Comparison of ENCODE assay signal across 23 cellular contexts in genomic region chr10:52434734-52435133, GRCh38.
"Had no signal": no experiment of that assay in that cellular context is flagged by ENCODE, and none has a peak within 500 bp of the region (broad histone marks: within the 10 kb centered on the region; RNA-seq: fewer than 3 reads in every experiment).

No MANE protein-coding gene starts in this region.

- H3K4me2 ChIP-seq: hepatocyte had no signal

- H3K36me3 ChIP-seq: left ventricle myocardium inferior, ovary, prostate gland, sigmoid colon, spleen, suprapubic skin, thoracic aorta, tibial artery, upper lobe of right lung had no signal

- ATAC-seq: mucosa of descending colon; naive thymus-derived CD4-positive, alpha-beta T cell; natural killer cell treated with Interleukin-12 subunit alpha and Interleukin-12 subunit beta and Interleukin-15 and Interleukin-18, amount 100 ng/mL, for 72 hours; right cardiac atrium; stimulated activated effector memory CD8-positive, alpha-beta T cell treated with anti-CD3 and anti-CD28 coated beads, Interleukin-12 subunit alpha, Interleukin-12 subunit beta, amount 100 ng/mL, for 72 hours; upper lobe of right lung had no signal

- H3K4me3 ChIP-seq: hepatocyte, left ventricle myocardium inferior, lung, mucosa of descending colon, ovary, prostate gland, sigmoid colon, spleen, suprapubic skin, thoracic aorta, tibial artery, upper lobe of right lung had no signal

- H3K4me1 ChIP-seq: left ventricle myocardium inferior, prostate gland, sigmoid colon, suprapubic skin, tibial artery, upper lobe of right lung had no signal

- DNase-seq: islet precursor cell; left ventricle myocardium inferior; midbrain; mucosa of descending colon; naive thymus-derived CD4-positive, alpha-beta T cell; ovary; retina; right cardiac atrium; sigmoid colon; small intestine; spleen; stimulated activated CD4-positive, alpha-beta T cell treated with anti-CD3 and anti-CD28 coated beads, Interleukin-4, amount 100 ng/mL, for 24 hours; stimulated activated naive CD4-positive, alpha-beta T cell; tibial artery; trophoblast cell; upper lobe of right lung had no signal

- H3K27me3 ChIP-seq: hepatocyte, ovary, sigmoid colon, spleen, suprapubic skin, tibial artery, upper lobe of right lung had no signal

- H3K9me3 ChIP-seq: left ventricle myocardium inferior, mucosa of descending colon, ovary, prostate gland, sigmoid colon, spleen, suprapubic skin, thoracic aorta, tibial artery, upper lobe of right lung had no signal

- H3K79me2 ChIP-seq: hepatocyte had no signal

- H2AFZ ChIP-seq: hepatocyte had no signal

- H3K27ac ChIP-seq: hepatocyte, left ventricle myocardium inferior, ovary, prostate gland, sigmoid colon, spleen, suprapubic skin, thoracic aorta, tibial artery, upper lobe of right lung had no signal
